In the genomic region with DNA sequence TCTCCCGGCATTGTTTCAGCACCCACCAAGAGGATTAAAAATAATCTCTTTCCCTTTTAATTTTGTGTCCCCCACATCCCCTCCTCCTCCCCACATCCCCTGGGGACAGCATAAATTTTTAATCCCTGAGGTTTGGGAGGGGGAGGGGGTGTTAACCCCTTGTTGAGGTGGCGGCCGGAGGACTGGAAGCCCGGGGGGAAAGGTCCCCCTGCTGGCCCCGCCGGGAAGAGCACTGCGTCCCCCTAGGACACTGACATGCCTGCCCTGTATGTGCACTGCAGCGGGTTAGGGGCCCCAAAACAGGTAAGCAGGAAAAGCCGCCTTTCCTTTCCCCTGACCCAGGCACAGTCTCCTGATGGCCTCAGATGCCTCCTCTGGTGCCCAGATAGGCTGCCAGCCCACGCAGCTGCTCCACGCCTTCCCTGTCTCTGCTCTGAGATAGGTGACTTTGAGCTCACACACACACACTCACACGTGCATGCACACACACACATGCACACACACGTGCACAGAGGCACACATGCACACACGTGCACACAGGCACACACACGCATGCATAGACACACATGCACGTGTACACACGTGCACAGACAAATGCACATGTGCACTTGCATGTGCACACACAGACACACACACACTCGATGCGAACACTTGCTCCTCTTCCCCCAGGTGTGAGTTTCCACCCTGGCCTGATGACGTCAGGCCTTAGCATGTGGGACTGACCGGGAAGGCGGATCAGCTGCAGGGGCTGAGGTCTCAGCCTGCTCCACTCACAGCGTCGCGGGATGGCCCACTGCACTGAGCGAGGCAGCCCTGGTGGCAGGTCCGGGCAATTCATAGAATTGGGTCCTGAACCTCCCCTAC, we compare ENCODE assay signal across 8 cellular contexts. TPM values are rescaled to one million over a fixed set of nuclear protein-coding genes. Genes with fewer than 3 reads are reported as not detected.
DNase-seq lines count a peak whose midpoint lies in the region; ATAC-seq and TF ChIP-seq lines count a peak whose summit lies in the region.

No MANE protein-coding gene starts in this region.

- H3K36me3 Mint-ChIP-seq in activated naive CD8-positive, alpha-beta T cell treated with anti-CD3 and anti-CD28 coated beads, Interleukin-2, amount 10 ng/mL, durations not matched to agents 7 days and 5 days = no peaks in the 10 kb centered on the region
- H3K36me3 Mint-ChIP-seq in stimulated activated naive B cell treated with anti-CD40 and anti-IgM and Interleukin-4, amounts not matched to agents 10 μg/mL and 1 μg/mL and 100 μg/mL, for 72 hours = peaks cover 0 to 2% of the 10 kb centered on the region in 2 donors

- no peak for TF ChIP-seq POLR2A in vagina (IDR thresholded peaks at IDR 0.05)

- intact Hi-C loops in vagina (cut with DNase I) = no loop called here

- POLR2A ChIA-PET in activated naive CD8-positive, alpha-beta T cell treated with anti-CD3 and anti-CD28 coated beads, Interleukin-2, amount 10 ng/mL, durations not matched to agents 7 days and 5 days (lab: Charles Lee) = no interaction called here

- H3K27ac ChIP-seq in vagina = no peak overlapping the region

- H3K9me3 Mint-ChIP-seq in activated naive CD8-positive, alpha-beta T cell treated with anti-CD3 and anti-CD28 coated beads, Interleukin-2, amount 10 ng/mL, durations not matched to agents 7 days and 5 days = no peaks in the 10 kb centered on the region
- peaks cover 0 to 3% of the 10 kb centered on the region in 2 donors for H3K9me3 Mint-ChIP-seq in stimulated activated naive B cell treated with anti-CD40 and anti-IgM and Interleukin-4, amounts not matched to agents 10 μg/mL and 1 μg/mL and 100 μg/mL, for 72 hours

- no peaks in the 10 kb centered on the region for H3K27me3 ChIP-seq in vagina

- peaks cover 69% of the 10 kb centered on the region for H3K27me3 Mint-ChIP-seq in activated naive CD8-positive, alpha-beta T cell treated with anti-CD3 and anti-CD28 coated beads, Interleukin-2, amount 10 ng/mL, durations not matched to agents 7 days and 5 days
- H3K27me3 Mint-ChIP-seq in stimulated activated naive B cell treated with anti-CD40 and anti-IgM and Interleukin-4, amounts not matched to agents 10 μg/mL and 1 μg/mL and 100 μg/mL, for 72 hours = peaks cover 80 to 93% of the 10 kb centered on the region in 2 donors

- peak; percentile 43 for TF ChIP-seq CTCF in AG10803 (conservative IDR thresholded peaks at IDR 0.05; ENCODE audit: low read length)
- peak; percentile 52 for TF ChIP-seq CTCF in GM20000 (IDR thresholded peaks at IDR 0.05; ENCODE audit: extremely low read depth, missing control alignments)
- TF ChIP-seq CTCF in vagina (IDR thresholded peaks at IDR 0.05) = no peak

- no peaks in the 10 kb centered on the region for H3K36me3 ChIP-seq in vagina

- peak; percentile 68 for ATAC-seq in activated naive CD8-positive, alpha-beta T cell treated with anti-CD3 and anti-CD28 coated beads, Interleukin-2, amount 10 ng/mL, durations not matched to agents 7 days and 5 days (ENCODE audit: low read depth)
- peak; percentile 70 to 76 for ATAC-seq in stimulated activated naive B cell treated with anti-CD40 and anti-IgM and Interleukin-4, amounts not matched to agents 10 μg/mL and 1 μg/mL and 100 μg/mL, for 72 hours (replicated peaks)
- ATAC-seq in GM21367 (IDR thresholded peaks at IDR 0.05; ENCODE audit: unreplicated experiment) = no peak

- H3K4me3 ChIP-seq in AG10803 (ENCODE audit: low read length) (no peak overlapping the region), vagina (peak overlapping the region in 1 of 2 donors; percentile 28)

- DNase-seq in AG10803 (ENCODE audit: low read depth) (no peak), GM20000 (ENCODE audit: low spot score) (peak; percentile 82), NCI-H345 treated with DMSO at 0.1 percent for 48 hours (lab: John Stamatoyannopoulos, UW; ENCODE audit: unreplicated experiment) (peak; percentile 21), kidney tubule cell (ENCODE audit: low spot score) (peak; percentile 18), vagina (ENCODE audit: extremely low spot score in 2 of 2) (no peak)
- peak; percentile 67 for DNase-seq in activated naive CD8-positive, alpha-beta T cell treated with anti-CD3 and anti-CD28 coated beads, Interleukin-2, amount 10 ng/mL, durations not matched to agents 7 days and 5 days
- no peak for DNase-seq in stimulated activated naive B cell treated with anti-CD40 and anti-IgM and Interleukin-4, amounts not matched to agents 10 μg/mL and 1 μg/mL and 100 μg/mL, for 72 hours

- peaks cover 12% of the 10 kb centered on the region for H3K4me1 Mint-ChIP-seq in activated naive CD8-positive, alpha-beta T cell treated with anti-CD3 and anti-CD28 coated beads, Interleukin-2, amount 10 ng/mL, durations not matched to agents 7 days and 5 days
- H3K4me1 Mint-ChIP-seq in stimulated activated naive B cell treated with anti-CD40 and anti-IgM and Interleukin-4, amounts not matched to agents 10 μg/mL and 1 μg/mL and 100 μg/mL, for 72 hours = peaks cover 14 to 20% of the 10 kb centered on the region in 2 donors

- no peak overlapping the region for H3K27ac Mint-ChIP-seq in activated naive CD8-positive, alpha-beta T cell treated with anti-CD3 and anti-CD28 coated beads, Interleukin-2, amount 10 ng/mL, durations not matched to agents 7 days and 5 days
- H3K27ac Mint-ChIP-seq in stimulated activated naive B cell treated with anti-CD40 and anti-IgM and Interleukin-4, amounts not matched to agents 10 μg/mL and 1 μg/mL and 100 μg/mL, for 72 hours = peak overlapping the region; percentile 88

- H3K4me1 ChIP-seq in vagina = peaks cover 14% of the 10 kb centered on the region

- no peaks in the 10 kb centered on the region for H3K9me3 ChIP-seq in vagina

- peak overlapping the region; percentile 50 for H3K4me3 Mint-ChIP-seq in activated naive CD8-positive, alpha-beta T cell treated with anti-CD3 and anti-CD28 coated beads, Interleukin-2, amount 10 ng/mL, durations not matched to agents 7 days and 5 days
- peak overlapping the region; percentile 79 to 80 for H3K4me3 Mint-ChIP-seq in stimulated activated naive B cell treated with anti-CD40 and anti-IgM and Interleukin-4, amounts not matched to agents 10 μg/mL and 1 μg/mL and 100 μg/mL, for 72 hours

RNA-seq across cellular contexts. Expression of a gene that starts 12.3 kb away (rescaled TPM):
- not detected for total RNA-seq in activated naive CD8-positive, alpha-beta T cell treated with anti-CD3 and anti-CD28 coated beads, Interleukin-2, amount 10 ng/mL, durations not matched to agents 7 days and 5 days
- total RNA-seq in vagina = not detected

Comparison
In these comparisons a context has a peak if more than half of its experiments do, and no peak if none do; other contexts are left out.
1. DNase-seq: peak in GM20000 (single experiment), NCI-H345 treated with DMSO at 0.1 percent for 48 hours (single experiment), activated naive CD8-positive, alpha-beta T cell treated with anti-CD3 and anti-CD28 coated beads, Interleukin-2, amount 10 ng/mL, durations not matched to agents 7 days and 5 days (single experiment) and kidney tubule cell (single experiment); none in AG10803 (single experiment), stimulated activated naive B cell treated with anti-CD40 and anti-IgM and Interleukin-4, amounts not matched to agents 10 μg/mL and 1 μg/mL and 100 μg/mL, for 72 hours (single experiment) and vagina (0 of 2).
2. CTCF ChIP-seq: peak in AG10803 (single experiment) and GM20000 (single experiment); none in vagina (0 of 3).